18 cellular contexts compared by ENCODE assay signal in the genomic region with DNA sequence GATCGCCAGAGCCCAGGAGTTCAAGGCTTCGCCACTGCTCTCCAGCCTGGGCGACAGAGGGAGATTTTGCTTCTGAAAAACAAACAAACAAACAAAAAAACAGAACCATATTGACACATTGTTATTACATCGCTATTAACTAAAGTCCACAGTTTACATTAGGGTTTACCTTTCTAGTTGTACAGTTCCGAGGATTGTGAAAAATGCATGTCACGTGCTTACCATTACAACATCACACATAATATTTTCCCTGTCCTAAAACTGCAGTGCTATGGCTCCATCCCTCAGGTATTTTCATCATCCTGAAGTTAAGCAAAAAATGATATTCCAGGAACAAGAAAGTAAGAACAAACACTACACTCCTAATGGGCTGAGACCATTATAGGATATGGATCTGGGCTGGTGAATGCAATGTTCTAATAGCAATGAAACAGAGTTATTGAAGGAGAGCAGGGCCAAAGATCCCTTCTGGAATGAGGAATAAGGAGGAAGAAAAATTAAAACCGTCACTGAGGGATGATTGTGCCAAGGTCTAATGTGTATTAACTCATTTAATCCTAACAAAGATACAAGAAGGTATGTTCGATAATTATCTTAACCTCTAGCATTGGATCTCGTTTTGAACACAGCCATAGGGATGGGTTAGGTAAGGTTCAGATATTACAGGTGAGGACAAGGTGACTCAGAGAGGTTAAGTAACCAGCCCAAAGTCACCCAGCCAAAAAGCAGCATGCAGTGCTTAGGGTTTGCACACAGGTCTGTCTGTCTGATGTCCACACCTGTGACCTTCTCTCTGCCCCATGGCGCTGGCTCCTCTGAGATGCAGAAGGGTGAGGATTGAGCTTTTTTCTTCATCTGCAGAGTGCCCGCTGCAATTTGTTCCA. TPM values are rescaled to one million over a fixed set of nuclear protein-coding genes. Genes with fewer than 3 reads are reported as not detected.
DNase-seq lines count a peak whose midpoint lies in the region; ATAC-seq and TF ChIP-seq lines count a peak whose summit lies in the region.
"Had no signal": no experiment of that assay in that cellular context is flagged by ENCODE, and none has a peak within 500 bp of the region (broad histone marks: within the 10 kb centered on the region; RNA-seq: fewer than 3 reads in every experiment).

No MANE protein-coding gene starts in this region.

- H3K9me3 Mint-ChIP-seq in activated CD4-positive, alpha-beta T cell treated with anti-CD3 and anti-CD28 coated beads for 36 hours (ENCODE audit: low read depth): no peaks in the 10 kb centered on the region
- H3K9me3 Mint-ChIP-seq in central memory CD8-positive, alpha-beta T cell: no peaks in the 10 kb centered on the region
- H3K9me3 Mint-ChIP-seq in naive thymus-derived CD4-positive, alpha-beta T cell: peaks cover 0 to 5% (median 0%) of the 10 kb centered on the region in 11 donors
- H3K9me3 Mint-ChIP-seq: activated naive CD8-positive, alpha-beta T cell treated with anti-CD3 and anti-CD28 coated beads, Interleukin-2, amount 10 ng/mL, durations not matched to agents 7 days and 5 days; HFFc6; immature natural killer cell; nephron had no signal

- in situ Hi-C loops in GM13976 (cut with MboI; ENCODE audit: low sequenced_read_pairs, unreplicated experiment): no loop called here

- no peak overlapping the region for H3K27ac Mint-ChIP-seq in activated CD4-positive, alpha-beta T cell treated with anti-CD3 and anti-CD28 coated beads for 36 hours
- peak overlapping the region; percentile 36 for H3K27ac Mint-ChIP-seq in central memory CD8-positive, alpha-beta T cell (ENCODE audit: low read depth)
- peak overlapping the region in 5 of 9 donors; percentile 57 to 90 (median 77) for H3K27ac Mint-ChIP-seq in naive thymus-derived CD4-positive, alpha-beta T cell
- H3K27ac Mint-ChIP-seq: activated naive CD8-positive, alpha-beta T cell treated with anti-CD3 and anti-CD28 coated beads, Interleukin-2, amount 10 ng/mL, durations not matched to agents 7 days and 5 days; HFFc6; immature natural killer cell; nephron had no signal

- H3K4me1 ChIP-seq in ES-I3 (ENCODE audit: insufficient read depth, low read length): peaks cover 4% of the 10 kb centered on the region; the same call in 1 of the 2 replicates
- H3K4me1 ChIP-seq in naive thymus-derived CD4-positive, alpha-beta T cell (ENCODE audit: control insufficient read depth in 2 of 2, insufficient read depth in 2 of 2, low read length in 2 of 2): peaks cover 7 to 22% of the 10 kb centered on the region in 2 donors

- peaks cover 11% of the 10 kb centered on the region for H3K27me3 Mint-ChIP-seq in activated CD4-positive, alpha-beta T cell treated with anti-CD3 and anti-CD28 coated beads for 36 hours
- H3K27me3 Mint-ChIP-seq in central memory CD8-positive, alpha-beta T cell: peaks cover 12% of the 10 kb centered on the region
- H3K27me3 Mint-ChIP-seq in naive thymus-derived CD4-positive, alpha-beta T cell: peaks cover 0 to 29% (median 13%) of the 10 kb centered on the region in 5 donors

- H3K27me3 ChIP-seq in naive thymus-derived CD4-positive, alpha-beta T cell (ENCODE audit: control insufficient read depth in 2 of 2, insufficient read depth in 2 of 2, low read length in 2 of 2): no peaks in the 10 kb centered on the region

- no peaks in the 10 kb centered on the region for H3K36me3 ChIP-seq in ES-I3 (ENCODE audit: insufficient read depth, low read length)
- H3K36me3 ChIP-seq in naive thymus-derived CD4-positive, alpha-beta T cell (ENCODE audit: control insufficient read depth in 2 of 3, insufficient read depth in 3 of 3, low read length in 3 of 3): no peaks in the 10 kb centered on the region
- H3K36me3 ChIP-seq: brain microvascular endothelial cell had no signal

- DNase-seq in activated CD4-positive, alpha-beta T cell treated with anti-CD3 and anti-CD28 coated beads for 36 hours: no peak
- no peak for DNase-seq in activated CD4-positive, alpha-beta T cell treated with anti-CD3 and anti-CD28 coated beads, Interleukin-2, amount 50 U/mL, for 4 hours
- DNase-seq in central memory CD8-positive, alpha-beta T cell (ENCODE audit: low spot score in 2 of 2): no peak
- DNase-seq in naive thymus-derived CD4-positive, alpha-beta T cell: no peak
- DNase-seq in SW480 (ENCODE audit: low spot score): no peak
- no peak for DNase-seq in GM13976 (ENCODE audit: low spot score)
- DNase-seq in midbrain (lab: John Stamatoyannopoulos, UW): no peak
- DNase-seq: 8988T; activated naive CD8-positive, alpha-beta T cell treated with anti-CD3 and anti-CD28 coated beads, Interleukin-2, amount 10 ng/mL, durations not matched to agents 7 days and 5 days; brain microvascular endothelial cell; C1 segment of cervical spinal cord; HFFc6; immature natural killer cell; NCI-H146; NCI-H226; SW 1271 had no signal

- TF ChIP-seq CTCF in GM13976 (IDR thresholded peaks at IDR 0.05; ENCODE audit: borderline replicate concordance, control extremely low read depth, extremely low read depth, insufficient read depth, missing control alignments): no peak

- H3K9me3 ChIP-seq in ES-I3 (ENCODE audit: control insufficient read depth, insufficient read depth, low read length): no peaks in the 10 kb centered on the region
- no peaks in the 10 kb centered on the region for H3K9me3 ChIP-seq in naive thymus-derived CD4-positive, alpha-beta T cell (ENCODE audit: control insufficient read depth in 2 of 3, low read length in 3 of 3)

- POLR2A ChIA-PET in activated CD4-positive, alpha-beta T cell treated with anti-CD3 and anti-CD28 coated beads for 36 hours (lab: Charles Lee): interaction anchor here (0.6 to 0.7 kb wide), 2 partner anchors 17 to 416 kb away, joined by 3 read pairs; no protein-coding TSS in a partner anchor
- POLR2A ChIA-PET in naive thymus-derived CD4-positive, alpha-beta T cell (lab: Charles Lee): no interaction called here

- ATAC-seq in activated CD4-positive, alpha-beta T cell treated with anti-CD3 and anti-CD28 coated beads for 36 hours: peak; percentile 57
- no peak for ATAC-seq in central memory CD8-positive, alpha-beta T cell (replicated peaks; ENCODE audit: extremely low read depth, poor library complexity, severe bottlenecking)
- no peak for ATAC-seq in naive thymus-derived CD4-positive, alpha-beta T cell

- intact Hi-C loops in activated CD4-positive, alpha-beta T cell treated with anti-CD3 and anti-CD28 coated beads for 36 hours (cut with DNase I, micrococcal nuclease): no loop called here
- intact Hi-C loops in naive thymus-derived CD4-positive, alpha-beta T cell (cut with micrococcal nuclease): loop anchor here in 1 of 2 donors (1.0 kb wide), 1 partner anchor 11 kb away; no protein-coding TSS in a partner anchor

- H3K4me3 ChIP-seq in naive thymus-derived CD4-positive, alpha-beta T cell (ENCODE audit: low read length): no peak overlapping the region

- peaks cover 17% of the 10 kb centered on the region for H3K4me1 Mint-ChIP-seq in activated CD4-positive, alpha-beta T cell treated with anti-CD3 and anti-CD28 coated beads for 36 hours
- peaks cover 21% of the 10 kb centered on the region for H3K4me1 Mint-ChIP-seq in central memory CD8-positive, alpha-beta T cell
- peaks cover 14 to 34% (median 28%) of the 10 kb centered on the region in 7 donors for H3K4me1 Mint-ChIP-seq in naive thymus-derived CD4-positive, alpha-beta T cell

- H3K4me3 Mint-ChIP-seq in activated CD4-positive, alpha-beta T cell treated with anti-CD3 and anti-CD28 coated beads for 36 hours: no peak overlapping the region
- H3K4me3 Mint-ChIP-seq in central memory CD8-positive, alpha-beta T cell: peak overlapping the region; percentile 69
- peak overlapping the region; percentile 54 to 86 (median 76) for H3K4me3 Mint-ChIP-seq in naive thymus-derived CD4-positive, alpha-beta T cell
- H3K4me3 Mint-ChIP-seq: HFFc6 had no signal

- H3K27ac ChIP-seq in naive thymus-derived CD4-positive, alpha-beta T cell (ENCODE audit: low read depth, low read length): no peak overlapping the region
- H3K27ac ChIP-seq: brain microvascular endothelial cell had no signal

- no peaks in the 10 kb centered on the region for H3K36me3 Mint-ChIP-seq in activated CD4-positive, alpha-beta T cell treated with anti-CD3 and anti-CD28 coated beads for 36 hours (ENCODE audit: low read depth)
- H3K36me3 Mint-ChIP-seq in central memory CD8-positive, alpha-beta T cell (ENCODE audit: insufficient read depth): peaks cover 3% of the 10 kb centered on the region
- H3K36me3 Mint-ChIP-seq in naive thymus-derived CD4-positive, alpha-beta T cell: no peaks in the 10 kb centered on the region
- H3K36me3 Mint-ChIP-seq: activated naive CD8-positive, alpha-beta T cell treated with anti-CD3 and anti-CD28 coated beads, Interleukin-2, amount 10 ng/mL, durations not matched to agents 7 days and 5 days; immature natural killer cell had no signal

- peak overlapping the region; percentile 36; the same call in 1 of the 2 replicates for H3K9ac ChIP-seq in ES-I3 (ENCODE audit: low read depth, low read length)

- CTCF ChIA-PET in activated CD4-positive, alpha-beta T cell treated with anti-CD3 and anti-CD28 coated beads for 36 hours (lab: Charles Lee): interaction anchor here (0.7 to 1.1 kb wide), 3 partner anchors 20 to 620 kb away, joined by 3 read pairs; no protein-coding TSS in a partner anchor
- CTCF ChIA-PET in naive thymus-derived CD4-positive, alpha-beta T cell (lab: Charles Lee): interaction anchor here (1.1 kb wide), 1 partner anchor 11 kb away, joined by 3 read pairs; no protein-coding TSS in a partner anchor

RNA-seq across cellular contexts. Expression of gene CUX1, which starts 14.0 kb away (rescaled TPM):
- total RNA-seq in activated CD4-positive, alpha-beta T cell treated with anti-CD3 and anti-CD28 coated beads for 36 hours: 10 to 100 TPM; 21.6 to 23.5 TPM
- 10 to 100 TPM; 29.6 to 81.6 (median 50.2) TPM for total RNA-seq in naive thymus-derived CD4-positive, alpha-beta T cell
- polyA plus RNA-seq in naive thymus-derived CD4-positive, alpha-beta T cell: 10 to 100 TPM; 10.1 to 24.4 TPM
